ENCODE assay signal across 1 cellular context in the genomic region with DNA sequence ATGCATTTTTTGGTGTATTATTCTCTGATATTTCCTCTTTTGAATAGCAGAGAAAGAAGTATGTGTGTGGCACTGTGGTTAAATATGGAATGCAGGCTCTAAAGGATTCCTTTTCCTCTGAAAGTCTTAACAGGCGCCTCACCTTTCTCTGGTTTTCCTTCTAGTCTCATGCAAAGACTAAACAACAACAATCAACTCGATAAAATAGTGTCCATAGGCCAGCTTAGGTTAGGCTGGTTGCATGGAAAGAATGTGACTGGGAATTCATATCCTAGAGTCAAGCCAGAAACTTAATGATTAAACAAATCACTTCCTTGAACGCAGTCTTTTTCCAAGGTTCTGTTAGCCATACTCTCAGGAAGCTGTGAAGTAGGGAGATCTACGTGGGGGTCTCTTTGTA.
TF ChIP-seq lines count a peak whose summit lies in the region.

No MANE protein-coding gene starts in this region.

TF ChIP-seq in IMR-90, 13 proteins besides CTCF, POLR2A, EP300 and RAD21:
- TF ChIP-seq NFE2L2 (IDR thresholded peaks at IDR 0.05; ENCODE audit: low read depth, low read length) = no peak
- TF ChIP-seq MAFK (IDR thresholded peaks at IDR 0.05; ENCODE audit: low read depth, low read length) = no peak
- no peak for TF ChIP-seq RCOR1 (IDR thresholded peaks at IDR 0.05; ENCODE audit: insufficient replicate concordance, low read length)
- TF ChIP-seq FOS (IDR thresholded peaks at IDR 0.05; ENCODE audit: low read depth, low read length) = no peak
- TF ChIP-seq SMC3 (IDR thresholded peaks at IDR 0.05; ENCODE audit: low read depth, low read length) = no peak
- no peak for TF ChIP-seq BHLHE40 (IDR thresholded peaks at IDR 0.05; ENCODE audit: low read depth, low read length)
- TF ChIP-seq, protein P1, sequence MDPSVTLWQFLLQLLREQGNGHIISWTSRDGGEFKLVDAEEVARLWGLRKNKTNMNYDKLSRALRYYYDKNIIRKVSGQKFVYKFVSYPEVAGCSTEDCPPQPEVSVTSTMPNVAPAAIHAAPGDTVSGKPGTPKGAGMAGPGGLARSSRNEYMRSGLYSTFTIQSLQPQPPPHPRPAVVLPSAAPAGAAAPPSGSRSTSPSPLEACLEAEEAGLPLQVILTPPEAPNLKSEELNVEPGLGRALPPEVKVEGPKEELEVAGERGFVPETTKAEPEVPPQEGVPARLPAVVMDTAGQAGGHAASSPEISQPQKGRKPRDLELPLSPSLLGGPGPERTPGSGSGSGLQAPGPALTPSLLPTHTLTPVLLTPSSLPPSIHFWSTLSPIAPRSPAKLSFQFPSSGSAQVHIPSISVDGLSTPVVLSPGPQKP (IDR thresholded peaks at IDR 0.05; ENCODE audit: borderline replicate concordance, low read depth, low read length) = no peak
